In genomic region chr1:57208903-57209302, GRCh38 we compare ENCODE assay signal across 1 cellular context.
A peak's percentile ranks its signal among the peaks of the same experiment; 100 is the strongest.
TF ChIP-seq lines count a peak whose summit lies in the region.

No MANE protein-coding gene starts in this region.

TF ChIP-seq in liver, 16 proteins besides CTCF, POLR2A, EP300 and RAD21 (continued from another document):
- TF ChIP-seq REST (IDR thresholded peaks at IDR 0.05) (no peak), FOXA2 (IDR thresholded peaks at IDR 0.05) (peak; percentile 73), GABPA (IDR thresholded peaks at IDR 0.05 in 1 of 2, conservative IDR thresholded peaks at IDR 0.05 in 1 of 2) (no peak), YY1 (IDR thresholded peaks at IDR 0.05) (no peak)
